In the genomic region with DNA sequence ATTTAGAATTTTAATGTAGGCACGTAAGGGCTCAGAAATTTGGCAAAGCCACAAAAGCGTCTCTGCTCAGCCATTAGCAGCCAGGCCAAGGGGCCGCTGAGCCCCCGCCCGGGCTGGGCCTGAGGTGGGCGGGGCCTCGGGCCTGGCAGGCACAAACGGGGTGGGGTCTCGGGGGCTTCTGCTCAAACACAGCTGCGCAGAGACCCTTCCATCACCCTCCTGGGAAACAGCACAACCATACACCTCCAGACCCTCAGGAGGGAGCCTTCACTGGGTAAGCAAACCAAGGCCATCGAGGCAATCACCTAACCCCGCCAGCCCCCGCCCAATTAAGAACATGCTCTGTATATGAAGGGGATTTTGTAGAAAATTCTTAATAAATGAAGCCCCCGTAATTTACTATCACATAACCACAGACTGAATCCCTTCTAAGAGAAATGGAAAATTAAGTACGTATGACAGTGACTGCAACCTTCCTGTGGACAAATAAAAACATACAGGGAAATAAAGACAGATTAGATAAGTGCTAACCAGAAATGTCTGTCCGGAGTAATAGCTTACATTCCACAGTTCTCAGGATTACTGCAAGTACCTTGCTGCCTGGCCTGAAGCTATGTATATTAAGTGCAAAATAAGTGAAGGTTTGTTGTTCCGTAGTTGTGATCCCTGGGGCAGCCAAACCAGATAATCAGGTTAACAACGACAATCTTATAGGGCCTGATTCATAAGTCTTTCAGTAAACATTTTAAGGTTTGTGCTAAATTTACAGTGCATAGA, we compare ENCODE assay signal across 9 cellular contexts. TPM values are rescaled to one million over a fixed set of nuclear protein-coding genes. Genes with fewer than 3 reads are reported as not detected.
DNase-seq lines count a peak whose midpoint lies in the region; FAIRE-seq and TF ChIP-seq lines count a peak whose summit lies in the region.
"Had no signal": no experiment of that assay in that cellular context is flagged by ENCODE, and none has a peak within 500 bp of the region (broad histone marks: within the 10 kb centered on the region; RNA-seq: fewer than 3 reads in every experiment).

No MANE protein-coding gene starts in this region.

- peaks cover 39 to 79% (median 51%) of the 10 kb centered on the region in 4 donors for H3K4me1 Mint-ChIP-seq in CD4-positive, alpha-beta memory T cell
- H3K4me1 Mint-ChIP-seq in T-helper 2 cell treated with Interferon-gamma antibody and Interleukin-4, amounts not matched to agents 5 μg/mL and 100 μg/mL, for 36 hours (ENCODE audit: low read depth): peaks cover 52% of the 10 kb centered on the region

- H2AFZ ChIP-seq in fibroblast of lung (ENCODE audit: low read length) (no peak overlapping the region), osteoblast (ENCODE audit: low read length) (no peak overlapping the region)

- H3K79me2 ChIP-seq in fibroblast of lung (ENCODE audit: control insufficient read depth, insufficient read depth, low read length): peaks cover 73% of the 10 kb centered on the region
- H3K79me2 ChIP-seq in osteoblast (ENCODE audit: insufficient read depth, low read length): peaks cover 72% of the 10 kb centered on the region

- H3K4me1 ChIP-seq in CD4-positive, alpha-beta memory T cell (ENCODE audit: insufficient read depth, low read length): peaks cover 59% of the 10 kb centered on the region
- H3K4me1 ChIP-seq in fibroblast of lung (ENCODE audit: control insufficient read depth, extremely low read depth, insufficient read depth, low read length) (peaks cover 2% of the 10 kb centered on the region), osteoblast (ENCODE audit: insufficient read depth, low read length) (peaks cover 41% of the 10 kb centered on the region)

- H3K4me3 ChIP-seq in CD4-positive, alpha-beta memory T cell (ENCODE audit: low read length in 2 of 2): no peak overlapping the region
- H3K4me3 ChIP-seq in fibroblast of lung (replicated peaks in 1 of 4; ENCODE audit: control extremely low read depth in 1 of 4, insufficient read depth in 1 of 4, low read depth in 3 of 4, low read length in 4 of 4) (peak overlapping the region; percentile 4 to 94 (median 86)), osteoblast (ENCODE audit: insufficient read depth, low read length) (peak overlapping the region; percentile 87)

- no peaks in the 10 kb centered on the region for H4K20me1 ChIP-seq in fibroblast of lung (ENCODE audit: control insufficient read depth, extremely low read depth, insufficient read depth, low read length)
- peaks cover 2% of the 10 kb centered on the region for H4K20me1 ChIP-seq in osteoblast (ENCODE audit: insufficient read depth, low read length)

- H3K36me3 ChIP-seq in CD4-positive, alpha-beta memory T cell (ENCODE audit: insufficient read depth, low read length): no peaks in the 10 kb centered on the region
- H3K36me3 ChIP-seq in fibroblast of lung (ENCODE audit: control insufficient read depth, insufficient read depth, low read length) (no peaks in the 10 kb centered on the region), osteoblast (ENCODE audit: insufficient read depth, low read length) (no peaks in the 10 kb centered on the region)

- peak overlapping the region; percentile 30 for H3K9ac ChIP-seq in fibroblast of lung (ENCODE audit: insufficient read depth, low read length)

- peak overlapping the region in 5 of 8 donors; percentile 24 to 94 (median 76) for H3K4me3 Mint-ChIP-seq in CD4-positive, alpha-beta memory T cell
- no peak overlapping the region for H3K4me3 Mint-ChIP-seq in T-helper 2 cell treated with Interferon-gamma antibody and Interleukin-4, amounts not matched to agents 5 μg/mL and 100 μg/mL, for 36 hours
- H3K4me3 Mint-ChIP-seq: memory B cell had no signal

- CTCF ChIA-PET in CD4-positive, alpha-beta memory T cell (lab: Charles Lee; ENCODE audit: partially characterized antibody): interaction anchor here (0.8 to 1.2 kb wide), 3 partner anchors 25 to 267 kb away, joined by 3 to 5 read pairs (median 3); no protein-coding TSS in a partner anchor

- DNase-seq in CD4-positive, alpha-beta memory T cell: no peak
- peak; percentile 53 for DNase-seq in SK-MEL-5 (ENCODE audit: low read depth, low spot score)
- DNase-seq in fibroblast of lung (ENCODE audit: low read depth in 2 of 2): peak in 1 of 2 donors; percentile 63
- no peak for DNase-seq in osteoblast (ENCODE audit: insufficient read length, low spot score, missing footprints)
- DNase-seq in GM19238 (ENCODE audit: insufficient read length, low spot score): no peak
- no peak for DNase-seq in T-helper 2 cell treated with Interferon-gamma antibody and Interleukin-4, amounts not matched to agents 5 μg/mL and 100 μg/mL, for 36 hours (ENCODE audit: low spot score)
- DNase-seq in stimulated activated CD4-positive, alpha-beta T cell treated with anti-CD3 and anti-CD28 coated beads, Interleukin-4, amount 100 ng/mL, for 4 hours: no peak
- DNase-seq in frontal cortex (ENCODE audit: low spot score in 2 of 2): no peak

- peaks cover 6 to 13% of the 10 kb centered on the region in 2 donors for H3K36me3 Mint-ChIP-seq in CD4-positive, alpha-beta memory T cell
- H3K36me3 Mint-ChIP-seq in T-helper 2 cell treated with Interferon-gamma antibody and Interleukin-4, amounts not matched to agents 5 μg/mL and 100 μg/mL, for 36 hours (ENCODE audit: low read depth): peaks cover 24% of the 10 kb centered on the region

- peak overlapping the region; percentile 83 for H3K4me2 ChIP-seq in fibroblast of lung (ENCODE audit: extremely low read depth, insufficient read depth, low read length)
- peak overlapping the region; percentile 80 for H3K4me2 ChIP-seq in osteoblast (ENCODE audit: insufficient read depth, low read length)

- in situ Hi-C loops in SK-MEL-5 (cut with HindIII; ENCODE audit: low pct_unique_long_range_greater_than_20kb, low sequenced_read_pairs): no loop called here

- no peak for TF ChIP-seq CTCF in fibroblast of lung (conservative IDR thresholded peaks at IDR 0.05 in 1 of 2, IDR thresholded peaks at IDR 0.05 in 1 of 2; ENCODE audit: low read depth in 1 of 2, low read length in 2 of 2)
- no peak for TF ChIP-seq CTCF in osteoblast (IDR thresholded peaks at IDR 0.05; ENCODE audit: extremely low read depth, low read depth, low read length)

- no peaks in the 10 kb centered on the region for H3K9me3 Mint-ChIP-seq in CD4-positive, alpha-beta memory T cell
- peaks cover 3% of the 10 kb centered on the region for H3K9me3 Mint-ChIP-seq in T-helper 2 cell treated with Interferon-gamma antibody and Interleukin-4, amounts not matched to agents 5 μg/mL and 100 μg/mL, for 36 hours
- H3K9me3 Mint-ChIP-seq: memory B cell had no signal

- H3K27ac ChIP-seq in CD4-positive, alpha-beta memory T cell (ENCODE audit: low read depth, low read length): no peak overlapping the region
- H3K27ac ChIP-seq in fibroblast of lung (ENCODE audit: insufficient read depth, low read length): peak overlapping the region; percentile 90
- peak overlapping the region; percentile 93 for H3K27ac ChIP-seq in osteoblast (ENCODE audit: low read depth, low read length)

- intact Hi-C loops in CD4-positive, alpha-beta memory T cell (cut with micrococcal nuclease): loop anchor here (5.0 kb wide), 1 partner anchor 138 kb away; no protein-coding TSS in a partner anchor

- no peak for FAIRE-seq in frontal cortex (lab: Jason Lieb, UNC)

- H3K27ac Mint-ChIP-seq in CD4-positive, alpha-beta memory T cell: peak overlapping the region in 3 of 7 donors; percentile 29 to 98 (median 39)
- no peak overlapping the region for H3K27ac Mint-ChIP-seq in T-helper 2 cell treated with Interferon-gamma antibody and Interleukin-4, amounts not matched to agents 5 μg/mL and 100 μg/mL, for 36 hours
- H3K27ac Mint-ChIP-seq: memory B cell had no signal

- no peaks in the 10 kb centered on the region for H3K27me3 Mint-ChIP-seq in CD4-positive, alpha-beta memory T cell
- no peaks in the 10 kb centered on the region for H3K27me3 Mint-ChIP-seq in T-helper 2 cell treated with Interferon-gamma antibody and Interleukin-4, amounts not matched to agents 5 μg/mL and 100 μg/mL, for 36 hours (ENCODE audit: low read depth)
- H3K27me3 Mint-ChIP-seq: memory B cell had no signal

- H3K9me3 ChIP-seq in CD4-positive, alpha-beta memory T cell (ENCODE audit: control insufficient read depth in 1 of 2, low read length in 2 of 2): no peaks in the 10 kb centered on the region
- H3K9me3 ChIP-seq in fibroblast of lung (ENCODE audit: control insufficient read depth, insufficient read depth, low read depth, low read length) (no peaks in the 10 kb centered on the region), osteoblast (ENCODE audit: low read depth, low read length) (no peaks in the 10 kb centered on the region)

- POLR2A ChIA-PET in CD4-positive, alpha-beta memory T cell (lab: Charles Lee; ENCODE audit: partially characterized antibody): interaction anchor here (0.7 to 4.5 kb wide), 4 partner anchors 25 to 151 kb away, joined by 3 to 42 read pairs (median 14); no protein-coding TSS in a partner anchor

- no peaks in the 10 kb centered on the region for H3K27me3 ChIP-seq in CD4-positive, alpha-beta memory T cell (ENCODE audit: insufficient read depth, low read length)
- H3K27me3 ChIP-seq in fibroblast of lung (ENCODE audit: control insufficient read depth, insufficient read depth, low read length) (no peaks in the 10 kb centered on the region), osteoblast (ENCODE audit: insufficient read depth, low read length) (no peaks in the 10 kb centered on the region)

RNA-seq across cellular contexts. Expression of gene NEDD9, which starts 3.0 kb away (rescaled TPM):
- 10 to 100 TPM; 42.7 to 47.4 TPM for total RNA-seq in CD4-positive, alpha-beta memory T cell
- 10 to 100 TPM; 17.2 to 38.5 TPM for polyA plus RNA-seq in CD4-positive, alpha-beta memory T cell
- total RNA-seq in SK-MEL-5 (2014; rRNA removed; shearing (Covaris generic)): 134 and 140 TPM in 2 replicates
- 90.5 and 117 TPM in 2 replicates for polyA plus RNA-seq in SK-MEL-5 (2015; cell fraction: cytosol; rRNA removed)
- 68.0 and 87.9 TPM in 2 replicates for polyA plus RNA-seq in SK-MEL-5 (2015; cell fraction: nucleus; rRNA removed)
- 13.6 and 33.7 TPM in 2 replicates for total RNA-seq in fibroblast of lung
- polyA plus RNA-seq in fibroblast of lung: 35.2 and 41.9 TPM in 2 replicates
- 25.1 and 26.5 TPM in 2 replicates for polyA plus RNA-seq in fibroblast of lung (2012)
- 75.8 and 84.0 TPM in 2 replicates for polyA minus RNA-seq in fibroblast of lung (ENCODE audit: low replicate concordance)
- 23.0 and 32.9 TPM in 2 replicates for total RNA-seq in osteoblast
- total RNA-seq in frontal cortex: 39.1 TPM

Comparison
In these comparisons a context has a peak if more than half of its experiments do, and no peak if none do; other contexts are left out.
1. H3K4me3 ChIP-seq: peak in fibroblast of lung (4 of 4) and osteoblast (single experiment); none in CD4-positive, alpha-beta memory T cell (0 of 2).